1 cellular context compared by ENCODE assay signal in genomic region chr4:145804134-145804533, GRCh38.
TF ChIP-seq lines count a peak whose summit lies in the region.

No MANE protein-coding gene starts in this region.

TF ChIP-seq in liver, 16 proteins besides CTCF, POLR2A, EP300 and RAD21 (continued from another document):
- TF ChIP-seq ZBTB33 (IDR thresholded peaks at IDR 0.05) = peak; percentile 15
- TF ChIP-seq FOXA1 (IDR thresholded peaks at IDR 0.05) = no peak
- TF ChIP-seq, protein P1, sequence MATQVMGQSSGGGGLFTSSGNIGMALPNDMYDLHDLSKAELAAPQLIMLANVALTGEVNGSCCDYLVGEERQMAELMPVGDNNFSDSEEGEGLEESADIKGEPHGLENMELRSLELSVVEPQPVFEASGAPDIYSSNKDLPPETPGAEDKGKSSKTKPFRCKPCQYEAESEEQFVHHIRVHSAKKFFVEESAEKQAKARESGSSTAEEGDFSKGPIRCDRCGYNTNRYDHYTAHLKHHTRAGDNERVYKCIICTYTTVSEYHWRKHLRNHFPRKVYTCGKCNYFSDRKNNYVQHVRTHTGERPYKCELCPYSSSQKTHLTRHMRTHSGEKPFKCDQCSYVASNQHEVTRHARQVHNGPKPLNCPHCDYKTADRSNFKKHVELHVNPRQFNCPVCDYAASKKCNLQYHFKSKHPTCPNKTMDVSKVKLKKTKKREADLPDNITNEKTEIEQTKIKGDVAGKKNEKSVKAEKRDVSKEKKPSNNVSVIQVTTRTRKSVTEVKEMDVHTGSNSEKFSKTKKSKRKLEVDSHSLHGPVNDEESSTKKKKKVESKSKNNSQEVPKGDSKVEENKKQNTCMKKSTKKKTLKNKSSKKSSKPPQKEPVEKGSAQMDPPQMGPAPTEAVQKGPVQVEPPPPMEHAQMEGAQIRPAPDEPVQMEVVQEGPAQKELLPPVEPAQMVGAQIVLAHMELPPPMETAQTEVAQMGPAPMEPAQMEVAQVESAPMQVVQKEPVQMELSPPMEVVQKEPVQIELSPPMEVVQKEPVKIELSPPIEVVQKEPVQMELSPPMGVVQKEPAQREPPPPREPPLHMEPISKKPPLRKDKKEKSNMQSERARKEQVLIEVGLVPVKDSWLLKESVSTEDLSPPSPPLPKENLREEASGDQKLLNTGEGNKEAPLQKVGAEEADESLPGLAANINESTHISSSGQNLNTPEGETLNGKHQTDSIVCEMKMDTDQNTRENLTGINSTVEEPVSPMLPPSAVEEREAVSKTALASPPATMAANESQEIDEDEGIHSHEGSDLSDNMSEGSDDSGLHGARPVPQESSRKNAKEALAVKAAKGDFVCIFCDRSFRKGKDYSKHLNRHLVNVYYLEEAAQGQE (IDR thresholded peaks at IDR 0.05) = no peak
- peak; percentile 60 to 72 for TF ChIP-seq JUND (IDR thresholded peaks at IDR 0.05)
- TF ChIP-seq FOXA2 (IDR thresholded peaks at IDR 0.05) = no peak
- peak; percentile 62 for TF ChIP-seq SP1 (IDR thresholded peaks at IDR 0.05)
TF ChIP-seq in liver: peak in this region for 7.
